ENCODE assay signal across 1 cellular context in genomic region chr20:32651537-32651936, GRCh38.
TF ChIP-seq lines count a peak whose summit lies in the region.

No MANE protein-coding gene starts in this region.

TF ChIP-seq in K562, 482 proteins besides CTCF, POLR2A, EP300 and RAD21:
- TF ChIP-seq PCBP1 (IDR thresholded peaks at IDR 0.05; ENCODE audit: low read depth, low read length, poor library complexity, severe bottlenecking) (no peak), SPI1 (IDR thresholded peaks at IDR 0.05; ENCODE audit: borderline replicate concordance, low read depth, low read length) (peak; percentile 9; the same call in 1 of the 2 replicates)
